Comparison of ENCODE assay signal across 10 cellular contexts in the genomic region with DNA sequence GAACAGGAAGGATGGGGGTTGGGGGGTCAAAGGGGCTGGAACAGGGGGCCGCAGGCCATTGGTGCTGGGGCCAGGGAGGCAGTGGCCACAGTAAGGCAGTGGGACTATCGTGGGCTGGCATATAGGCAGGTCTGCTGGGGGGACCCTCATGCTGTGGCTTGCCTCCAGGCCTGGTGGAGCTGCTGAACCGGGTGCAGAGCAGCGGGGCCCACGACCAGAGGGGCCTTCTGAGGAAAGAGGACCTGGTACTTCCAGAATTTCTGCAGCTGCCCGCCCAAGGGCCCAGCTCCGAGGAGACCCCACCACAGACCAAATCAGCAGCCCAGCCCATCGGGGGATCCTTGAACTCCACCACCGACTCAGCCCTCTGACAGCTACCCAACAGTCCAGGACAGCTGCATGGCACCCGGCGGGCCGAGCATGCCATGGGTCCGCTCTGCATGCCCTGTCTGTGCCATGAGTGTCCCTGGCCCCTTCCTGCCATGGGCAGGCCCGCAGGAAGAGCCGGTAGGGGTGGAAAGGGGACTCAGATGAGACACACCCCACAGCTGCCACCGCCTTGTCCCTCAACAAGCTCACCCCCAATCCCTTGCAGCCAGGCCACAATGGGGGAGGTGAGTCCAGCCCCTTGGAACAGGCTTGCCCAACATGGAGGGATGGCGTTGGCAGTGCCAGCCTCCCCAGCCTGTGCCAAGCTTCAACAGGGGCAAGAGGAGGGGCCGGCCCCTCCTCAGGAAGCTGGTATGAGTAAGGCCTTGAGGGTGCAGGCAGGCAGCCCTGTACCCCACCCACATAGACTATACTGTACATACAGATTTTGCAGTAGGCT. TPM values are rescaled to one million over a fixed set of nuclear protein-coding genes. Genes with fewer than 3 reads are reported as not detected.
DNase-seq lines count a peak whose midpoint lies in the region; ATAC-seq lines count a peak whose summit lies in the region.
"Had no signal": no experiment of that assay in that cellular context is flagged by ENCODE, and none has a peak within 500 bp of the region (broad histone marks: within the 10 kb centered on the region; RNA-seq: fewer than 3 reads in every experiment).

No MANE protein-coding gene starts in this region.

- H3K36me3 Mint-ChIP-seq in activated T-cell treated with anti-CD3 and anti-CD28 coated beads, Interleukin-2, amount 50 U/mL, for 4 hours (ENCODE audit: insufficient read depth): peaks cover 12% of the 10 kb centered on the region
- H3K36me3 Mint-ChIP-seq in stimulated activated memory B cell treated with anti-CD40 and anti-IgM and Interleukin-4, amounts not matched to agents 10 μg/mL and 1 μg/mL and 100 μg/mL, for 72 hours: peaks cover 39% of the 10 kb centered on the region

- ATAC-seq in activated CD4-positive, CD25-positive, alpha-beta regulatory T cell treated with anti-CD3 and anti-CD28 coated beads, Interleukin-2, amount 50 U/mL, for 24 hours: peak; percentile 51 to 65
- peak; percentile 32 to 58 for ATAC-seq in activated T-cell treated with anti-CD3 and anti-CD28 coated beads, Interleukin-2, amount 50 U/mL, for 4 hours
- no peak for ATAC-seq in stimulated activated memory B cell treated with anti-CD40 and anti-IgM and Interleukin-4, amounts not matched to agents 10 μg/mL and 1 μg/mL and 100 μg/mL, for 72 hours

- in situ Hi-C loops in G401 (cut with HindIII; ENCODE audit: low sequenced_read_pairs): no loop called here

- H3K27me3 Mint-ChIP-seq in activated T-cell treated with anti-CD3 and anti-CD28 coated beads, Interleukin-2, amount 50 U/mL, for 4 hours (ENCODE audit: low read depth): no peaks in the 10 kb centered on the region
- no peaks in the 10 kb centered on the region for H3K27me3 Mint-ChIP-seq in stimulated activated memory B cell treated with anti-CD40 and anti-IgM and Interleukin-4, amounts not matched to agents 10 μg/mL and 1 μg/mL and 100 μg/mL, for 72 hours

- H3K27ac Mint-ChIP-seq in stimulated activated memory B cell treated with anti-CD40 and anti-IgM and Interleukin-4, amounts not matched to agents 10 μg/mL and 1 μg/mL and 100 μg/mL, for 72 hours: peak overlapping the region; percentile 57

- no peaks in the 10 kb centered on the region for H3K9me3 ChIP-seq in iPS-18c (ENCODE audit: control insufficient read depth, insufficient read depth, low read length)

- H3K4me1 Mint-ChIP-seq in activated T-cell treated with anti-CD3 and anti-CD28 coated beads, Interleukin-2, amount 50 U/mL, for 4 hours (ENCODE audit: low read depth): peaks cover 65% of the 10 kb centered on the region
- peaks cover 42% of the 10 kb centered on the region for H3K4me1 Mint-ChIP-seq in stimulated activated memory B cell treated with anti-CD40 and anti-IgM and Interleukin-4, amounts not matched to agents 10 μg/mL and 1 μg/mL and 100 μg/mL, for 72 hours

- H3K9me3 Mint-ChIP-seq in activated T-cell treated with anti-CD3 and anti-CD28 coated beads, Interleukin-2, amount 50 U/mL, for 4 hours: no peaks in the 10 kb centered on the region
- no peaks in the 10 kb centered on the region for H3K9me3 Mint-ChIP-seq in stimulated activated memory B cell treated with anti-CD40 and anti-IgM and Interleukin-4, amounts not matched to agents 10 μg/mL and 1 μg/mL and 100 μg/mL, for 72 hours

- H3K4me3 Mint-ChIP-seq in activated T-cell treated with anti-CD3 and anti-CD28 coated beads, Interleukin-2, amount 50 U/mL, for 4 hours: no peak overlapping the region
- H3K4me3 Mint-ChIP-seq in stimulated activated memory B cell treated with anti-CD40 and anti-IgM and Interleukin-4, amounts not matched to agents 10 μg/mL and 1 μg/mL and 100 μg/mL, for 72 hours: no peak overlapping the region

- no peak for DNase-seq in activated CD4-positive, CD25-positive, alpha-beta regulatory T cell (lab: John Stamatoyannopoulos, UW)
- DNase-seq in activated T-cell treated with anti-CD3 and anti-CD28 coated beads, Interleukin-2, amount 50 U/mL, for 4 hours: peak; percentile 35
- DNase-seq in islet precursor cell (no peak), G401 (ENCODE audit: low spot score) (no peak), NCI-H446 (lab: John Stamatoyannopoulos, UW) (no peak)
- DNase-seq: mammary epithelial cell had no signal

- H3K4me3 ChIP-seq in iPS-18c (ENCODE audit: insufficient read depth, low read depth, low read length): peak overlapping the region; percentile 38; the same call in 1 of the 2 replicates

RNA-seq across cellular contexts. Expression of a gene that starts 12.3 kb away (rescaled TPM):
- not detected for total RNA-seq in activated T-cell treated with anti-CD3 and anti-CD28 coated beads, Interleukin-2, amount 50 U/mL, for 4 hours
- not detected in 2 replicates for total RNA-seq in G401 (2014; rRNA removed; shearing (Covaris generic))

RNA-seq across cellular contexts. Expression of a gene that starts 14.2 kb away (rescaled TPM):
- 10 to 100 TPM; 43.7 to 62.3 (median 46.2) TPM for total RNA-seq in activated T-cell treated with anti-CD3 and anti-CD28 coated beads, Interleukin-2, amount 50 U/mL, for 4 hours
- total RNA-seq in G401 (2014; rRNA removed; shearing (Covaris generic)): 72.9 and 91.8 TPM in 2 replicates

RNA-seq across cellular contexts. Expression of a gene that starts 20.5 kb away (rescaled TPM):
- 100 to 1,000 TPM; 120 to 129 (median 127) TPM for total RNA-seq in activated T-cell treated with anti-CD3 and anti-CD28 coated beads, Interleukin-2, amount 50 U/mL, for 4 hours
- 257 and 339 TPM in 2 replicates for total RNA-seq in G401 (2014; rRNA removed; shearing (Covaris generic))

RNA-seq across cellular contexts. Expression of a gene that starts 28.5 kb away (rescaled TPM):
- total RNA-seq in activated T-cell treated with anti-CD3 and anti-CD28 coated beads, Interleukin-2, amount 50 U/mL, for 4 hours: not detected
- total RNA-seq in G401 (2014; rRNA removed; shearing (Covaris generic)): not detected in 2 replicates
- total RNA-seq: A172, mammary epithelial cell had no signal

RNA-seq across cellular contexts. Expression of a gene that starts 37.4 kb away (rescaled TPM):
- 1 to 10 TPM; 1.7 to 5.7 (median 3.1) TPM for total RNA-seq in activated T-cell treated with anti-CD3 and anti-CD28 coated beads, Interleukin-2, amount 50 U/mL, for 4 hours
- total RNA-seq in G401 (2014; rRNA removed; shearing (Covaris generic)): 3.1 and 11.4 TPM in 2 replicates
